Comparison of ENCODE assay signal across 1 cellular context in the genomic region with DNA sequence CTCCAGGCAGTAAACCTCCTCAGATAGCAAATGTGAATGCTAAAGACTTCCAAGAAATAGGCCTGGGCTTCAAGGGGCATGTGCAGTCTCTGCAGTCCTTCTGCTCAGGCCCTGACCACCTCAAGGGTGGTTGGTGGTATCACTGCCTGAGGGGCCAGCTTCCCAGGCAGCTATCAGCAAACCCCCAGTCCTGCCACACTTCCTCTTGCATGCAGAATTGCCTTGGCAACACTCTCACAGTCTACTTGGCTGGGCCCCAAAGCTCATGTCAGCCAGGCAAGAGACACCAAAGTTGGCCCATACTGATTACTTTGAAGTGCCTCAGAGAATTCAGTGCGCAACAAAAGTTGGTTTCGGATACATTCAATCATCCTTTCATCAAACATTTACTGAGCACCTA.
TF ChIP-seq lines count a peak whose summit lies in the region.

No MANE protein-coding gene starts in this region.

TF ChIP-seq in SK-N-SH, 30 proteins besides CTCF, POLR2A, EP300 and RAD21:
- TF ChIP-seq, protein P1, sequence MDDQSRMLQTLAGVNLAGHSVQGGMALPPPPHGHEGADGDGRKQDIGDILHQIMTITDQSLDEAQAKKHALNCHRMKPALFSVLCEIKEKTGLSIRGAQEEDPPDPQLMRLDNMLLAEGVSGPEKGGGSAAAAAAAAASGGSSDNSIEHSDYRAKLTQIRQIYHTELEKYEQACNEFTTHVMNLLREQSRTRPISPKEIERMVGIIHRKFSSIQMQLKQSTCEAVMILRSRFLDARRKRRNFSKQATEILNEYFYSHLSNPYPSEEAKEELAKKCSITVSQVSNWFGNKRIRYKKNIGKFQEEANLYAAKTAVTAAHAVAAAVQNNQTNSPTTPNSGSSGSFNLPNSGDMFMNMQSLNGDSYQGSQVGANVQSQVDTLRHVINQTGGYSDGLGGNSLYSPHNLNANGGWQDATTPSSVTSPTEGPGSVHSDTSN (IDR thresholded peaks at IDR 0.05), result no peak
- TF ChIP-seq SIN3A (IDR thresholded peaks at IDR 0.05; ENCODE audit: borderline replicate concordance, low read depth, low read length), result no peak
- TF ChIP-seq, protein P2, sequence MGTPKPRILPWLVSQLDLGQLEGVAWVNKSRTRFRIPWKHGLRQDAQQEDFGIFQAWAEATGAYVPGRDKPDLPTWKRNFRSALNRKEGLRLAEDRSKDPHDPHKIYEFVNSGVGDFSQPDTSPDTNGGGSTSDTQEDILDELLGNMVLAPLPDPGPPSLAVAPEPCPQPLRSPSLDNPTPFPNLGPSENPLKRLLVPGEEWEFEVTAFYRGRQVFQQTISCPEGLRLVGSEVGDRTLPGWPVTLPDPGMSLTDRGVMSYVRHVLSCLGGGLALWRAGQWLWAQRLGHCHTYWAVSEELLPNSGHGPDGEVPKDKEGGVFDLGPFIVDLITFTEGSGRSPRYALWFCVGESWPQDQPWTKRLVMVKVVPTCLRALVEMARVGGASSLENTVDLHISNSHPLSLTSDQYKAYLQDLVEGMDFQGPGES (IDR thresholded peaks at IDR 0.05; ENCODE audit: low read depth, low read length), result no peak
- TF ChIP-seq POLR2AphosphoS5 (IDR thresholded peaks at IDR 0.05; ENCODE audit: low read depth, low read length), result no peak
- TF ChIP-seq TCF12 (IDR thresholded peaks at IDR 0.05), result no peak
- TF ChIP-seq SMC3 (IDR thresholded peaks at IDR 0.05; ENCODE audit: low read depth, low read length), result no peak
- TF ChIP-seq, protein P3, sequence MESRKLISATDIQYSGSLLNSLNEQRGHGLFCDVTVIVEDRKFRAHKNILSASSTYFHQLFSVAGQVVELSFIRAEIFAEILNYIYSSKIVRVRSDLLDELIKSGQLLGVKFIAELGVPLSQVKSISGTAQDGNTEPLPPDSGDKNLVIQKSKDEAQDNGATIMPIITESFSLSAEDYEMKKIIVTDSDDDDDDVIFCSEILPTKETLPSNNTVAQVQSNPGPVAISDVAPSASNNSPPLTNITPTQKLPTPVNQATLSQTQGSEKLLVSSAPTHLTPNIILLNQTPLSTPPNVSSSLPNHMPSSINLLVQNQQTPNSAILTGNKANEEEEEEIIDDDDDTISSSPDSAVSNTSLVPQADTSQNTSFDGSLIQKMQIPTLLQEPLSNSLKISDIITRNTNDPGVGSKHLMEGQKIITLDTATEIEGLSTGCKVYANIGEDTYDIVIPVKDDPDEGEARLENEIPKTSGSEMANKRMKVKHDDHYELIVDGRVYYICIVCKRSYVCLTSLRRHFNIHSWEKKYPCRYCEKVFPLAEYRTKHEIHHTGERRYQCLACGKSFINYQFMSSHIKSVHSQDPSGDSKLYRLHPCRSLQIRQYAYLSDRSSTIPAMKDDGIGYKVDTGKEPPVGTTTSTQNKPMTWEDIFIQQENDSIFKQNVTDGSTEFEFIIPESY (IDR thresholded peaks at IDR 0.05; ENCODE audit: borderline replicate concordance, low read depth), result no peak
- no peak for TF ChIP-seq FOSL2 (IDR thresholded peaks at IDR 0.05; ENCODE audit: borderline replicate concordance, low read depth)
- no peak for TF ChIP-seq RFX5 (IDR thresholded peaks at IDR 0.05; ENCODE audit: low read length)
- TF ChIP-seq MEF2A (IDR thresholded peaks at IDR 0.05; ENCODE audit: borderline replicate concordance, low read depth), result no peak
- no peak for TF ChIP-seq NRF1 (IDR thresholded peaks at IDR 0.05; ENCODE audit: low read depth, low read length)
- TF ChIP-seq ELF1 (IDR thresholded peaks at IDR 0.05), result no peak
- TF ChIP-seq, protein P4, sequence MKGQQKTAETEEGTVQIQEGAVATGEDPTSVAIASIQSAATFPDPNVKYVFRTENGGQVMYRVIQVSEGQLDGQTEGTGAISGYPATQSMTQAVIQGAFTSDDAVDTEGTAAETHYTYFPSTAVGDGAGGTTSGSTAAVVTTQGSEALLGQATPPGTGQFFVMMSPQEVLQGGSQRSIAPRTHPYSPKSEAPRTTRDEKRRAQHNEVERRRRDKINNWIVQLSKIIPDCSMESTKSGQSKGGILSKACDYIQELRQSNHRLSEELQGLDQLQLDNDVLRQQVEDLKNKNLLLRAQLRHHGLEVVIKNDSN (IDR thresholded peaks at IDR 0.05; ENCODE audit: borderline replicate concordance, low read depth), result no peak
- TF ChIP-seq, protein P5, sequence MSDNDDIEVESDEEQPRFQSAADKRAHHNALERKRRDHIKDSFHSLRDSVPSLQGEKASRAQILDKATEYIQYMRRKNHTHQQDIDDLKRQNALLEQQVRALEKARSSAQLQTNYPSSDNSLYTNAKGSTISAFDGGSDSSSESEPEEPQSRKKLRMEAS (IDR thresholded peaks at IDR 0.05; ENCODE audit: low read depth), result no peak
- no peak for TF ChIP-seq EZH2phosphoT487 (IDR thresholded peaks at IDR 0.05; ENCODE audit: borderline replicate concordance, low read depth)
- TF ChIP-seq TEAD4 (IDR thresholded peaks at IDR 0.05; ENCODE audit: borderline replicate concordance, insufficient read depth), result no peak
- no peak for TF ChIP-seq RXRA (IDR thresholded peaks at IDR 0.05; ENCODE audit: borderline replicate concordance, low read depth)
- TF ChIP-seq JUND (IDR thresholded peaks at IDR 0.05), result no peak
- TF ChIP-seq GABPA (IDR thresholded peaks at IDR 0.05; ENCODE audit: low read depth), result no peak
